In genomic region chr14:23322568-23323517, GRCh38 we compare ENCODE assay signal across 8 cellular contexts. TPM values are rescaled to one million over a fixed set of nuclear protein-coding genes. Genes with fewer than 3 reads are reported as not detected.
A peak's percentile ranks its signal among the peaks of the same experiment; 100 is the strongest.
DNase-seq lines count a peak whose midpoint lies in the region; TF ChIP-seq lines count a peak whose summit lies in the region.

No MANE protein-coding gene starts in this region.

- H3K27ac ChIP-seq in hepatocyte (peak overlapping the region; percentile 97), skeletal muscle tissue (ENCODE audit: low read depth, low read length) (peak overlapping the region; percentile 97)

- CTCF ChIA-PET in activated CD4-positive, alpha-beta memory T cell treated with anti-CD3 and anti-CD28 coated beads, Interleukin-2, amount 10 ng/mL, durations not matched to agents 7 days and 5 days (lab: Charles Lee) = interaction anchor here (1.0 to 4.6 kb wide), 14 partner anchors 12 to 254 kb away, joined by 3 to 58 read pairs (median 5); partner anchors contain the start of genes HOMEZ, PPP1R3E and SLC22A17

- in situ Hi-C loops in HAP-1 (cut with MboI; ENCODE audit: low sequenced_read_pairs) = loop anchor here (10.0 kb wide), 1 partner anchor 232 kb away; the partner anchor contains the start of genes THTPA and ZFHX2

- H3K27ac Mint-ChIP-seq in activated CD4-positive, alpha-beta memory T cell treated with anti-CD3 and anti-CD28 coated beads, Interleukin-2, amount 10 ng/mL, durations not matched to agents 7 days and 5 days = peak overlapping the region; percentile 72

- DNase-seq in HAP-1 (ENCODE audit: low spot score in 2 of 2) (no peak), hepatocyte (ENCODE audit: low spot score) (no peak), GDM1 (lab: John Stamatoyannopoulos, UW) (no peak), cortex of kidney (lab: John Stamatoyannopoulos, UW) (no peak), SIG-M5 treated with dmso at 0.1 percent for 504 hours (lab: John Stamatoyannopoulos, UW; ENCODE audit: unreplicated experiment) (no peak)
- DNase-seq in activated CD4-positive, alpha-beta memory T cell treated with anti-CD3 and anti-CD28 coated beads, Interleukin-2, amount 10 ng/mL, durations not matched to agents 7 days and 5 days = no peak
- no peak for DNase-seq in activated CD4-positive, CD25-positive, alpha-beta regulatory T cell treated with anti-CD3 and anti-CD28 coated beads, Interleukin-2, amount 50 U/mL, for 72 hours

- no peaks in the 10 kb centered on the region for H3K9me3 ChIP-seq in HAP-1
- H3K9me3 ChIP-seq in hepatocyte (ENCODE audit: low read depth) = no peaks in the 10 kb centered on the region
- H3K9me3 ChIP-seq in skeletal muscle tissue (ENCODE audit: control insufficient read depth in 3 of 3, low read length in 3 of 3) = no peaks in the 10 kb centered on the region

- peaks cover 28% of the 10 kb centered on the region for H3K79me2 ChIP-seq in hepatocyte

- H3K27me3 ChIP-seq in HAP-1 (ENCODE audit: low read depth) (no peaks in the 10 kb centered on the region), hepatocyte (no peaks in the 10 kb centered on the region), skeletal muscle tissue (ENCODE audit: control insufficient read depth in 3 of 3, insufficient read depth in 3 of 3, low read length in 3 of 3) (no peaks in the 10 kb centered on the region)

- H3K4me2 ChIP-seq in hepatocyte = peak overlapping the region; percentile 91

- H3K27me3 Mint-ChIP-seq in activated CD4-positive, alpha-beta memory T cell treated with anti-CD3 and anti-CD28 coated beads, Interleukin-2, amount 10 ng/mL, durations not matched to agents 7 days and 5 days = no peaks in the 10 kb centered on the region

- peaks cover 12% of the 10 kb centered on the region for H4K20me1 ChIP-seq in hepatocyte (ENCODE audit: insufficient read depth, poor library complexity, severe bottlenecking)

- peaks cover 48% of the 10 kb centered on the region for H3K36me3 Mint-ChIP-seq in activated CD4-positive, alpha-beta memory T cell treated with anti-CD3 and anti-CD28 coated beads, Interleukin-2, amount 10 ng/mL, durations not matched to agents 7 days and 5 days (ENCODE audit: low read depth)

- TF ChIP-seq CTCF in hepatocyte (IDR thresholded peaks at IDR 0.05; ENCODE audit: poor library complexity) = no peak

- H3K9me2 ChIP-seq in hepatocyte (replicated peaks; ENCODE audit: insufficient read depth) = no peaks in the 10 kb centered on the region

- H3K4me1 Mint-ChIP-seq in activated CD4-positive, alpha-beta memory T cell treated with anti-CD3 and anti-CD28 coated beads, Interleukin-2, amount 10 ng/mL, durations not matched to agents 7 days and 5 days = peaks cover 31% of the 10 kb centered on the region

- POLR2A ChIA-PET in activated CD4-positive, alpha-beta memory T cell treated with anti-CD3 and anti-CD28 coated beads, Interleukin-2, amount 10 ng/mL, durations not matched to agents 7 days and 5 days (lab: Charles Lee) = interaction anchor here (1.1 to 7.2 kb wide), 12 partner anchors 8 to 316 kb away, joined by 3 to 282 read pairs (median 7); partner anchors contain the start of genes ACIN1, BCL2L2, C14orf119 and HOMEZ

- peak overlapping the region; percentile 84 to 91 (median 90) for H3K9ac ChIP-seq in skeletal muscle tissue (ENCODE audit: low read depth in 1 of 3, low read length in 3 of 3)

- H3K36me3 ChIP-seq in HAP-1 (replicated peaks) (peaks cover 43% of the 10 kb centered on the region), hepatocyte (replicated peaks; ENCODE audit: insufficient read depth, low read depth) (no peaks in the 10 kb centered on the region), skeletal muscle tissue (ENCODE audit: control insufficient read depth in 3 of 3, insufficient read depth in 3 of 3, low read length in 3 of 3) (peaks cover 20 to 27% (median 23%) of the 10 kb centered on the region in 3 donors)

- no peak overlapping the region for H2AFZ ChIP-seq in hepatocyte

- H3K4me3 ChIP-seq in HAP-1 (peak overlapping the region; percentile 88), hepatocyte (peak overlapping the region; percentile 95), skeletal muscle tissue (ENCODE audit: low read length in 3 of 3) (peak overlapping the region; percentile 88 to 95 (median 92))

- 47% methylated on average over 10 of the region's 10 CpGs for WGBS in hepatocyte (ENCODE audit: low lambda C conversion rate, missing lambda C conversion rate)

- peak overlapping the region; percentile 87 for H3K4me3 Mint-ChIP-seq in activated CD4-positive, alpha-beta memory T cell treated with anti-CD3 and anti-CD28 coated beads, Interleukin-2, amount 10 ng/mL, durations not matched to agents 7 days and 5 days

- peaks cover 5% of the 10 kb centered on the region for H3K9me3 Mint-ChIP-seq in activated CD4-positive, alpha-beta memory T cell treated with anti-CD3 and anti-CD28 coated beads, Interleukin-2, amount 10 ng/mL, durations not matched to agents 7 days and 5 days

- H3K4me1 ChIP-seq in HAP-1 (peaks cover 17% of the 10 kb centered on the region), hepatocyte (ENCODE audit: insufficient read depth) (peaks cover 14% of the 10 kb centered on the region), skeletal muscle tissue (ENCODE audit: control insufficient read depth in 3 of 3, insufficient read depth in 3 of 3, low read length in 3 of 3) (peaks cover 20 to 22% (median 20%) of the 10 kb centered on the region in 3 donors)

RNA-seq across cellular contexts. Expression of gene PABPN1, which starts 1.6 kb away (rescaled TPM):
- 100 to 1,000 TPM; 194 to 198 TPM for total RNA-seq in activated CD4-positive, alpha-beta memory T cell treated with anti-CD3 and anti-CD28 coated beads, Interleukin-2, amount 10 ng/mL, durations not matched to agents 7 days and 5 days
- total RNA-seq in hepatocyte (94.1 and 116 TPM in 2 replicates), skeletal muscle tissue (40.7 TPM)
- polyA plus RNA-seq in hepatocyte = 213 and 245 TPM in 2 replicates

RNA-seq across cellular contexts. Expression of gene BCL2L2, which starts 16.2 kb away (rescaled TPM):
- 1 to 10 TPM; 2.1 to 4.1 TPM for total RNA-seq in activated CD4-positive, alpha-beta memory T cell treated with anti-CD3 and anti-CD28 coated beads, Interleukin-2, amount 10 ng/mL, durations not matched to agents 7 days and 5 days
- 20.8 and 26.4 TPM in 2 replicates for total RNA-seq in hepatocyte
- polyA plus RNA-seq in hepatocyte = 4.3 and 6.5 TPM in 2 replicates
- total RNA-seq in skeletal muscle tissue = 11.0 TPM

RNA-seq across cellular contexts. Expression of gene PPP1R3E, which starts 20.2 kb away (rescaled TPM):
- total RNA-seq in activated CD4-positive, alpha-beta memory T cell treated with anti-CD3 and anti-CD28 coated beads, Interleukin-2, amount 10 ng/mL, durations not matched to agents 7 days and 5 days = 10 to 100 TPM; 29.7 to 34.4 TPM
- 3.9 and 6.1 TPM in 2 replicates for total RNA-seq in hepatocyte
- polyA plus RNA-seq in hepatocyte = 4.6 and 4.8 TPM in 2 replicates
- 2.6 TPM for total RNA-seq in skeletal muscle tissue

RNA-seq across cellular contexts. Expression of gene SLC22A17, which starts 29.8 kb away (rescaled TPM):
- 1 to 10 TPM; 2.0 TPM for total RNA-seq in activated CD4-positive, alpha-beta memory T cell treated with anti-CD3 and anti-CD28 coated beads, Interleukin-2, amount 10 ng/mL, durations not matched to agents 7 days and 5 days
- total RNA-seq in hepatocyte (31.9 and 44.4 TPM in 2 replicates), skeletal muscle tissue (12.5 TPM)
- polyA plus RNA-seq in hepatocyte = 62.9 and 79.2 TPM in 2 replicates

RNA-seq across cellular contexts. Expression of gene HOMEZ, which starts 36.9 kb away (rescaled TPM):
- total RNA-seq in activated CD4-positive, alpha-beta memory T cell treated with anti-CD3 and anti-CD28 coated beads, Interleukin-2, amount 10 ng/mL, durations not matched to agents 7 days and 5 days = 10 to 100 TPM; 11.7 to 11.9 TPM
- total RNA-seq in hepatocyte = 8.2 and 9.4 TPM in 2 replicates
- 6.3 and 11.2 TPM in 2 replicates for polyA plus RNA-seq in hepatocyte
- 5.7 TPM for total RNA-seq in skeletal muscle tissue
